8 cellular contexts compared by ENCODE assay signal in genomic region chr7:33904680-33905388, GRCh38. TPM values are rescaled to one million over a fixed set of nuclear protein-coding genes. Genes with fewer than 3 reads are reported as not detected.
DNase-seq lines count a peak whose midpoint lies in the region; ATAC-seq and TF ChIP-seq lines count a peak whose summit lies in the region.

No MANE protein-coding gene starts in this region.

- no peak overlapping the region for H3K27ac ChIP-seq in iPS DF 6.9 (ENCODE audit: low read length)

- peak overlapping the region; percentile 57 for H3K4me3 Mint-ChIP-seq in activated CD8-positive, alpha-beta memory T cell treated with anti-CD3 and anti-CD28 coated beads, Interleukin-2, amount 10 ng/mL, durations not matched to agents 7 days and 5 days

- peaks cover 6% of the 10 kb centered on the region for H3K4me1 Mint-ChIP-seq in activated CD8-positive, alpha-beta memory T cell treated with anti-CD3 and anti-CD28 coated beads, Interleukin-2, amount 10 ng/mL, durations not matched to agents 7 days and 5 days

- no peaks in the 10 kb centered on the region for H3K36me3 Mint-ChIP-seq in activated CD8-positive, alpha-beta memory T cell treated with anti-CD3 and anti-CD28 coated beads, Interleukin-2, amount 10 ng/mL, durations not matched to agents 7 days and 5 days

- no CpG with 5 or more reads among the region's 66 CpGs for WGBS in iPS DF 6.9 (ENCODE audit: insufficient coverage, insufficient read length)

- no peak for DNase-seq in activated CD8-positive, alpha-beta memory T cell treated with anti-CD3 and anti-CD28 coated beads, Interleukin-2, amount 10 ng/mL, durations not matched to agents 7 days and 5 days
- no peak for DNase-seq in activated CD8-positive, alpha-beta memory T cell treated with anti-CD3 and anti-CD28 coated beads for 24 hours
- DNase-seq in NCI-H1105 treated with DMSO at 0.1 percent for 48 hours (lab: John Stamatoyannopoulos, UW) (peak; percentile 74), astrocyte of the cerebellum (ENCODE audit: low read depth) (no peak), iPS DF 6.9 (ENCODE audit: low read depth, low spot score) (no peak), retinal pigment epithelial cell (ENCODE audit: low read depth) (no peak), AML-193 (lab: John Stamatoyannopoulos, UW) (no peak), NCI-H187 treated with DMSO at 0.1 percent for 48 hours (lab: John Stamatoyannopoulos, UW) (no peak)

- peaks cover 16% of the 10 kb centered on the region for H3K27me3 ChIP-seq in iPS DF 6.9 (ENCODE audit: control insufficient read depth, insufficient read depth, low read length)

- TF ChIP-seq CTCF in astrocyte of the cerebellum (IDR thresholded peaks at IDR 0.05; ENCODE audit: low read depth, low read length, missing control alignments) (peak; percentile 19), retinal pigment epithelial cell (conservative IDR thresholded peaks at IDR 0.05; ENCODE audit: low read depth, low read length) (peak; percentile 14)

- H3K9me3 Mint-ChIP-seq in activated CD8-positive, alpha-beta memory T cell treated with anti-CD3 and anti-CD28 coated beads, Interleukin-2, amount 10 ng/mL, durations not matched to agents 7 days and 5 days (ENCODE audit: low read depth) = no peaks in the 10 kb centered on the region

- 0 out of 2 replicates have a peak, but pooled peaks cover 1% of the 10 kb centered on the region for H3K4me1 ChIP-seq in iPS DF 6.9 (ENCODE audit: control insufficient read depth, insufficient read depth, low read length)

- no peaks in the 10 kb centered on the region; the same call in 1 of the 2 replicates for H3K36me3 ChIP-seq in iPS DF 6.9 (ENCODE audit: control insufficient read depth, insufficient read depth, low read length)

- H3K27ac Mint-ChIP-seq in activated CD8-positive, alpha-beta memory T cell treated with anti-CD3 and anti-CD28 coated beads, Interleukin-2, amount 10 ng/mL, durations not matched to agents 7 days and 5 days = no peak overlapping the region

- ATAC-seq in activated CD8-positive, alpha-beta memory T cell treated with anti-CD3 and anti-CD28 coated beads, Interleukin-2, amount 10 ng/mL, durations not matched to agents 7 days and 5 days = peak; percentile 69

- no peaks in the 10 kb centered on the region for H3K9me3 ChIP-seq in iPS DF 6.9 (ENCODE audit: control insufficient read depth, insufficient read depth, low read length)

- in situ Hi-C loops in astrocyte of the cerebellum (cut with HindIII; ENCODE audit: low sequenced_read_pairs) = no loop called here

- peak overlapping the region; percentile 51 for H3K4me3 ChIP-seq in astrocyte of the cerebellum (ENCODE audit: low read depth, low read length)
- peak overlapping the region; percentile 71; the same call in 1 of the 2 replicates for H3K4me3 ChIP-seq in iPS DF 6.9 (ENCODE audit: low read length)
- peak overlapping the region; percentile 62 for H3K4me3 ChIP-seq in retinal pigment epithelial cell (ENCODE audit: low read length)

- H3K27me3 Mint-ChIP-seq in activated CD8-positive, alpha-beta memory T cell treated with anti-CD3 and anti-CD28 coated beads, Interleukin-2, amount 10 ng/mL, durations not matched to agents 7 days and 5 days = peaks cover 78% of the 10 kb centered on the region

- CTCF ChIA-PET in activated CD8-positive, alpha-beta memory T cell treated with anti-CD3 and anti-CD28 coated beads, Interleukin-2, amount 10 ng/mL, durations not matched to agents 7 days and 5 days (lab: Charles Lee) = interaction anchor here (2.4 to 2.7 kb wide), 2 partner anchors 9 to 28 kb away, joined by 8 to 10 read pairs; no protein-coding TSS in a partner anchor

RNA-seq across cellular contexts. Expression of gene BMPER, which starts 0.5 kb away (rescaled TPM):
- not detected for total RNA-seq in activated CD8-positive, alpha-beta memory T cell treated with anti-CD3 and anti-CD28 coated beads, Interleukin-2, amount 10 ng/mL, durations not matched to agents 7 days and 5 days
